Comparison of ENCODE assay signal across 24 cellular contexts in genomic region chr4:63396269-63396668, GRCh38.
"Had no signal": no experiment of that assay in that cellular context is flagged by ENCODE, and none has a peak within 500 bp of the region (broad histone marks: within the 10 kb centered on the region; RNA-seq: fewer than 3 reads in every experiment).

No MANE protein-coding gene starts in this region.

- H3K9me3 ChIP-seq: MG63, SK-N-SH had no signal

- H3K4me2 ChIP-seq: SK-N-SH had no signal

- H3K9ac ChIP-seq: SK-N-SH had no signal

- DNase-seq: IMR-90; Karpas-422; KG1; MG63; NCI-H1092; NCI-H1105 treated with DMSO at 0.1 percent for 48 hours; NCI-H1417 treated with DMSO at 0.1 percent for 48 hours; NCI-H187; NCI-H2029; NCI-H2081 treated with DMSO at 0.1 percent for 48 hours; NCI-H2171; NCI-H226; NCI-H446; NCI-H510A; NCI-H524 treated with DMSO at 0.1 percent for 48 hours; NCI-H69; NCI-H774; NK-92 treated with Interleukin-12 subunit alpha and Interleukin-12 subunit beta, amount 100 ng/mL, for 24 hours; PC-3; SHP77; SK-N-SH had no signal

- H3K27ac ChIP-seq: RWPE1 had no signal

- H3K4me3 ChIP-seq: MG63 had no signal

- H3K27me3 ChIP-seq: MG63 had no signal

- H3K36me3 ChIP-seq: MG63 had no signal

- FAIRE-seq: HepG2 had no signal

- ATAC-seq: HepG2, Panc1, PC-3 had no signal
